In genomic region chr15:68550498-68551295, GRCh38 we compare ENCODE assay signal across 9 cellular contexts. TPM values are rescaled to one million over a fixed set of nuclear protein-coding genes. Genes with fewer than 3 reads are reported as not detected.
DNase-seq lines count a peak whose midpoint lies in the region; ATAC-seq, FAIRE-seq and TF ChIP-seq lines count a peak whose summit lies in the region.
"Had no signal": no experiment of that assay in that cellular context is flagged by ENCODE, and none has a peak within 500 bp of the region (broad histone marks: within the 10 kb centered on the region; RNA-seq: fewer than 3 reads in every experiment).

No MANE protein-coding gene starts in this region.

- WGBS in sigmoid colon, 2 donors: 40 to 46% methylated on average over 20 of the region's 20 CpGs

- H3K9me3 Mint-ChIP-seq in activated naive CD8-positive, alpha-beta T cell treated with anti-CD3 and anti-CD28 coated beads, Interleukin-2, amount 10 ng/mL, durations not matched to agents 7 days and 5 days: no peaks in the 10 kb centered on the region
- H3K9me3 Mint-ChIP-seq: activated naive CD4-positive, alpha-beta T cell treated with anti-CD3 and anti-CD28 coated beads, Interleukin-2, amount 50 U/mL, for 24 hours had no signal

- intact Hi-C loops in sigmoid colon (cut with DNase I): loop anchor here (5.0 kb wide), 2 partner anchors 243 to 377 kb away; no protein-coding TSS in a partner anchor

- H3K27ac Mint-ChIP-seq in activated naive CD8-positive, alpha-beta T cell treated with anti-CD3 and anti-CD28 coated beads, Interleukin-2, amount 10 ng/mL, durations not matched to agents 7 days and 5 days: no peak overlapping the region
- H3K27ac Mint-ChIP-seq: activated naive CD4-positive, alpha-beta T cell treated with anti-CD3 and anti-CD28 coated beads, Interleukin-2, amount 50 U/mL, for 24 hours had no signal

- FAIRE-seq in D721Med (lab: Jason Lieb, UNC): no peak

- ATAC-seq in activated naive CD8-positive, alpha-beta T cell treated with anti-CD3 and anti-CD28 coated beads, Interleukin-2, amount 10 ng/mL, durations not matched to agents 7 days and 5 days (ENCODE audit: low read depth): peak; percentile 52
- ATAC-seq in GM19395 (IDR thresholded peaks at IDR 0.05; ENCODE audit: unreplicated experiment) (no peak), GM18907 (IDR thresholded peaks at IDR 0.05; ENCODE audit: unreplicated experiment) (no peak)

- no peak overlapping the region for H3K4me3 Mint-ChIP-seq in activated naive CD8-positive, alpha-beta T cell treated with anti-CD3 and anti-CD28 coated beads, Interleukin-2, amount 10 ng/mL, durations not matched to agents 7 days and 5 days
- H3K4me3 Mint-ChIP-seq: activated naive CD4-positive, alpha-beta T cell treated with anti-CD3 and anti-CD28 coated beads, Interleukin-2, amount 50 U/mL, for 24 hours had no signal

- TF ChIP-seq CTCF in D721Med (IDR thresholded peaks at IDR 0.05; ENCODE audit: insufficient read depth, missing control alignments) (peak; percentile 87), right atrium auricular region (IDR thresholded peaks at IDR 0.05) (peak; percentile 93), sigmoid colon (IDR thresholded peaks at IDR 0.05) (peak; percentile 58 to 94 (median 76))

- H3K4me1 Mint-ChIP-seq in activated naive CD8-positive, alpha-beta T cell treated with anti-CD3 and anti-CD28 coated beads, Interleukin-2, amount 10 ng/mL, durations not matched to agents 7 days and 5 days: peaks cover 5% of the 10 kb centered on the region
- H3K4me1 Mint-ChIP-seq: activated naive CD4-positive, alpha-beta T cell treated with anti-CD3 and anti-CD28 coated beads, Interleukin-2, amount 50 U/mL, for 24 hours had no signal

- H3K36me3 Mint-ChIP-seq in activated naive CD8-positive, alpha-beta T cell treated with anti-CD3 and anti-CD28 coated beads, Interleukin-2, amount 10 ng/mL, durations not matched to agents 7 days and 5 days: no peaks in the 10 kb centered on the region
- H3K36me3 Mint-ChIP-seq: activated naive CD4-positive, alpha-beta T cell treated with anti-CD3 and anti-CD28 coated beads, Interleukin-2, amount 50 U/mL, for 24 hours had no signal

- no peak for TF ChIP-seq EP300 in sigmoid colon (IDR thresholded peaks at IDR 0.05)

- DNase-seq in D721Med (ENCODE audit: insufficient read length, low spot score): no peak
- peak; percentile 76 for DNase-seq in KBM-7
- DNase-seq in SK-MEL-5 (ENCODE audit: low read depth, low spot score): peak; percentile 54
- peak; percentile 78 for DNase-seq in activated naive CD8-positive, alpha-beta T cell treated with anti-CD3 and anti-CD28 coated beads, Interleukin-2, amount 10 ng/mL, durations not matched to agents 7 days and 5 days
- peak; percentile 81 for DNase-seq in right atrium auricular region (ENCODE audit: low spot score)
- peak; percentile 84 for DNase-seq in sigmoid colon

- peaks cover 31% of the 10 kb centered on the region for H3K27me3 Mint-ChIP-seq in activated naive CD8-positive, alpha-beta T cell treated with anti-CD3 and anti-CD28 coated beads, Interleukin-2, amount 10 ng/mL, durations not matched to agents 7 days and 5 days

- POLR2A ChIA-PET in activated naive CD8-positive, alpha-beta T cell treated with anti-CD3 and anti-CD28 coated beads, Interleukin-2, amount 10 ng/mL, durations not matched to agents 7 days and 5 days (lab: Charles Lee): interaction anchor here (0.8 kb wide), 1 partner anchor 244 kb away, joined by 3 read pairs; no protein-coding TSS in a partner anchor

- H3K27ac ChIP-seq in right atrium auricular region: no peak overlapping the region
- H3K27ac ChIP-seq in sigmoid colon: no peak overlapping the region

- H3K9me3 ChIP-seq in right atrium auricular region: no peaks in the 10 kb centered on the region
- no peaks in the 10 kb centered on the region for H3K9me3 ChIP-seq in sigmoid colon

- H3K36me3 ChIP-seq in right atrium auricular region: no peaks in the 10 kb centered on the region
- H3K36me3 ChIP-seq in sigmoid colon: no peaks in the 10 kb centered on the region

- H3K27me3 ChIP-seq in right atrium auricular region (no peaks in the 10 kb centered on the region), sigmoid colon (peaks cover 0 to 13% (median 3%) of the 10 kb centered on the region in 3 donors)

- H3K4me1 ChIP-seq in right atrium auricular region: peaks cover 0 to 16% of the 10 kb centered on the region in 2 donors
- H3K4me1 ChIP-seq in sigmoid colon: no peaks in the 10 kb centered on the region

- H3K4me3 ChIP-seq in right atrium auricular region: no peak overlapping the region
- H3K4me3 ChIP-seq in sigmoid colon: no peak overlapping the region

- no peak for TF ChIP-seq POLR2A in sigmoid colon (IDR thresholded peaks at IDR 0.05)

- in situ Hi-C loops in KBM-7 (cut with MboI; ENCODE audit: low pct_unique_long_range_greater_than_20kb, low sequenced_read_pairs) (loop anchor here (25.0 kb wide), 1 partner anchor 337 kb away; no protein-coding TSS in a partner anchor), SK-MEL-5 (cut with HindIII; ENCODE audit: low pct_unique_long_range_greater_than_20kb, low sequenced_read_pairs) (no loop called here)

RNA-seq across cellular contexts. Expression of gene CORO2B, which starts 28.1 kb away (rescaled TPM):
- 0.13 TPM in 1 of 2 replicates, not detected in the other for total RNA-seq in SK-MEL-5 (2014; rRNA removed; shearing (Covaris generic))
- 0.03 and 0.06 TPM in 2 replicates for polyA plus RNA-seq in SK-MEL-5 (2015; cell fraction: cytosol; rRNA removed)
- polyA plus RNA-seq in SK-MEL-5 (2015; cell fraction: nucleus; rRNA removed): not detected in 2 replicates
- total RNA-seq in activated naive CD8-positive, alpha-beta T cell treated with anti-CD3 and anti-CD28 coated beads, Interleukin-2, amount 10 ng/mL, durations not matched to agents 7 days and 5 days: not detected
- total RNA-seq in right atrium auricular region (1 to 10 TPM; 6.0 to 9.7 TPM), sigmoid colon (1 to 10 TPM; 3.1 to 3.9 (median 3.8) TPM)
- 1 to 10 TPM in 2 of 3 donors, under 1 TPM in 1; 0.46 to 2.5 (median 1.2) TPM for polyA plus RNA-seq in sigmoid colon
